Comparison of ENCODE assay signal across 16 cellular contexts in the genomic region with DNA sequence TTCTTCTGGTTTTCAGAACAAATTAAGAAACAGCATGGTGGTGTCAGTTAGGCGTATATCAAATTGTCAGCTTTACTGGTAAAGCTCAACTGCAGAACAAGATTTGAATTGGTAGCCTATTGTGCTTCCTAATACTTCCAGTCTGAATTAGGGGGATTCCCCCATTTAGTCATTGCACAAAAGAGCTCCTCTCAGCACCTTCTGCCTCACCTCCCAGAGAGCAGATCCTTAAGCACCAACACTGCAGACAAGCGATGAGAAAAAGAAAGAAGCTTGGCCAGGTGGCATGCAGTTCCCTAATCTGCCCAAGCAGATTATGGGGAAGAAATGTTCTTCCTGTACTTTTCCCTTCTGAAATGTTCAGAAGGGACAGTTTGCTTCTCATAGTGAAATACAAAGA. TPM values are rescaled to one million over a fixed set of nuclear protein-coding genes. Genes with fewer than 3 reads are reported as not detected.
DNase-seq lines count a peak whose midpoint lies in the region; ATAC-seq and TF ChIP-seq lines count a peak whose summit lies in the region.
"Had no signal": no experiment of that assay in that cellular context is flagged by ENCODE, and none has a peak within 500 bp of the region (broad histone marks: within the 10 kb centered on the region; RNA-seq: fewer than 3 reads in every experiment).

No MANE protein-coding gene starts in this region.

- no peaks in the 10 kb centered on the region for H3K9me3 ChIP-seq in cardiac muscle cell (ENCODE audit: low read depth)
- H3K9me3 ChIP-seq: breast epithelium had no signal

- H3K9me3 Mint-ChIP-seq in stimulated activated memory B cell treated with anti-CD40 and anti-IgM and Interleukin-4, amounts not matched to agents 10 μg/mL and 1 μg/mL and 100 μg/mL, for 72 hours, result no peaks in the 10 kb centered on the region
- H3K9me3 Mint-ChIP-seq: CD8-positive, alpha-beta T cell; IgD-negative memory B cell had no signal

- H3K4me3 ChIP-seq in cardiac muscle cell, result no peak overlapping the region
- H3K4me3 ChIP-seq: breast epithelium, smooth muscle cell had no signal

- no peak for TF ChIP-seq CTCF in cardiac muscle cell (IDR thresholded peaks at IDR 0.05; ENCODE audit: low read depth, low read length)

- H3K4me1 ChIP-seq in cardiac muscle cell (ENCODE audit: low read depth), result no peaks in the 10 kb centered on the region
- H3K4me1 ChIP-seq: breast epithelium had no signal

- no peak overlapping the region for H3K27ac Mint-ChIP-seq in stimulated activated memory B cell treated with anti-CD40 and anti-IgM and Interleukin-4, amounts not matched to agents 10 μg/mL and 1 μg/mL and 100 μg/mL, for 72 hours
- H3K27ac Mint-ChIP-seq: CD8-positive, alpha-beta T cell; IgD-negative memory B cell had no signal

- H3K27ac ChIP-seq in cardiac muscle cell, result peak overlapping the region; percentile 30
- H3K27ac ChIP-seq: breast epithelium had no signal

- peaks cover 6% of the 10 kb centered on the region for H3K4me1 Mint-ChIP-seq in stimulated activated memory B cell treated with anti-CD40 and anti-IgM and Interleukin-4, amounts not matched to agents 10 μg/mL and 1 μg/mL and 100 μg/mL, for 72 hours
- H3K4me1 Mint-ChIP-seq: IgD-negative memory B cell had no signal

- no peaks in the 10 kb centered on the region for H3K27me3 ChIP-seq in cardiac muscle cell
- H3K27me3 ChIP-seq: breast epithelium had no signal

- ATAC-seq in Right ventricle myocardium superior (ENCODE audit: poor library complexity) (no peak), HG02678 (IDR thresholded peaks at IDR 0.05; ENCODE audit: unreplicated experiment) (peak; percentile 48), HG03469 (IDR thresholded peaks at IDR 0.05; ENCODE audit: unreplicated experiment) (peak; percentile 64), HG02938 (IDR thresholded peaks at IDR 0.05; ENCODE audit: unreplicated experiment) (no peak)
- ATAC-seq in stimulated activated memory B cell treated with anti-CD40 and anti-IgM and Interleukin-4, amounts not matched to agents 10 μg/mL and 1 μg/mL and 100 μg/mL, for 72 hours, result no peak
- ATAC-seq: CD8-positive, alpha-beta T cell had no signal

- no peaks in the 10 kb centered on the region for H3K27me3 Mint-ChIP-seq in stimulated activated memory B cell treated with anti-CD40 and anti-IgM and Interleukin-4, amounts not matched to agents 10 μg/mL and 1 μg/mL and 100 μg/mL, for 72 hours
- H3K27me3 Mint-ChIP-seq: IgD-negative memory B cell had no signal

- H3K4me3 Mint-ChIP-seq in stimulated activated memory B cell treated with anti-CD40 and anti-IgM and Interleukin-4, amounts not matched to agents 10 μg/mL and 1 μg/mL and 100 μg/mL, for 72 hours, result no peak overlapping the region
- H3K4me3 Mint-ChIP-seq: CD8-positive, alpha-beta T cell; IgD-negative memory B cell had no signal

- intact Hi-C loops in Right ventricle myocardium superior (cut with DNase I), result no loop called here

- no peak for DNase-seq in cardiac muscle cell (ENCODE audit: low read depth in 1 of 2, low spot score in 1 of 2)
- DNase-seq in Right ventricle myocardium superior, result no peak
- DNase-seq in HCEC 1CT, result no peak
- no peak for DNase-seq in NCI-H187 (lab: John Stamatoyannopoulos, UW)
- DNase-seq: activated naive CD4-positive, alpha-beta T cell; CD8-positive, alpha-beta T cell; islet precursor cell; NCI-H1105; NCI-H2227 treated with DMSO at 0.1 percent for 48 hours had no signal

- peaks cover 43% of the 10 kb centered on the region for H3K36me3 Mint-ChIP-seq in stimulated activated memory B cell treated with anti-CD40 and anti-IgM and Interleukin-4, amounts not matched to agents 10 μg/mL and 1 μg/mL and 100 μg/mL, for 72 hours

- H3K36me3 ChIP-seq in cardiac muscle cell, result peaks cover 10% of the 10 kb centered on the region

RNA-seq across cellular contexts. Expression of a gene that starts 9.2 kb away (rescaled TPM):
- total RNA-seq in cardiac muscle cell (20.3 and 20.8 TPM in 2 replicates), Right ventricle myocardium superior (5.3 TPM)
- polyA plus RNA-seq in cardiac muscle cell, result 39.3 and 41.9 TPM in 2 replicates

Comparison
In these comparisons a context has a peak if more than half of its experiments do, and no peak if none do; other contexts are left out.
1. ATAC-seq: peak in HG02678 (single experiment) and HG03469 (single experiment); none in Right ventricle myocardium superior (single experiment), stimulated activated memory B cell treated with anti-CD40 and anti-IgM and Interleukin-4, amounts not matched to agents 10 μg/mL and 1 μg/mL and 100 μg/mL, for 72 hours (single experiment) and HG02938 (single experiment).